ENCODE assay signal across 29 cellular contexts in the genomic region with DNA sequence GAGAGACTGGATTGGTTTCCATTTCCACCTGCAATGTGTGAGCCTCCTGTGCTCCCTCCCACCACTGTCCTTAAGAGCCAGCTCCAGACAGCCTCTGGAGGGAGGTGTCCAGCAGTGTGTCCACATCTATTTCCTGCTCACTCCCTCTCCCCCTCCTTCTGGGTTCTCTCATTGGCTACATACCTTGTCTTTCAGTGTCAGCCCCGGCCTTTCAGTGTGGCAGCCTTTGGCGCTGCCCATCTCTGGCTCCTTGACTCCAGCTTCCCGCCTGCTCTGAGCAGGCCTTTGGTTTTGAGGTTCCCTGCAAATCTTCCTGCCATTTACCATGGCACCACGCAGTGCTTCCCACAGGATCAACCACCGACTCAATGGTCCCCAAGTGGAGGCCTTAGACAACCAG. TPM values are rescaled to one million over a fixed set of nuclear protein-coding genes. Genes with fewer than 3 reads are reported as not detected.
DNase-seq lines count a peak whose midpoint lies in the region; ATAC-seq and TF ChIP-seq lines count a peak whose summit lies in the region.
"Had no signal": no experiment of that assay in that cellular context is flagged by ENCODE, and none has a peak within 500 bp of the region (broad histone marks: within the 10 kb centered on the region; RNA-seq: fewer than 3 reads in every experiment).

No MANE protein-coding gene starts in this region.

- H4K8ac ChIP-seq in mesenchymal stem cell (ENCODE audit: low read length) = no peak overlapping the region

- TF ChIP-seq CTCF in left ventricle myocardium inferior (IDR thresholded peaks at IDR 0.05; ENCODE audit: borderline replicate concordance) = no peak
- TF ChIP-seq CTCF in esophagus muscularis mucosa (IDR thresholded peaks at IDR 0.05) = no peak

- H3K4me3 Mint-ChIP-seq in IgD-negative memory B cell = no peak overlapping the region
- H3K4me3 Mint-ChIP-seq: activated B cell treated with CpG ODN at 0.5 μM for 24 hours; activated naive CD4-positive, alpha-beta T cell treated with anti-CD3 and anti-CD28 coated beads, Interleukin-2, amount 10 ng/mL, durations not matched to agents 7 days and 5 days; activated T-cell treated with anti-CD3 and anti-CD28 coated beads, Interleukin-2, amount 50 U/mL, for 72 hours; CD14-positive monocyte; memory B cell; naive thymus-derived CD8-positive, alpha-beta T cell had no signal

- no peak for TF ChIP-seq POLR2A in esophagus muscularis mucosa (IDR thresholded peaks at IDR 0.05; ENCODE audit: low read depth)

- no peak for TF ChIP-seq EP300 in esophagus muscularis mucosa (IDR thresholded peaks at IDR 0.05)

- DNase-seq in Daoy (ENCODE audit: low read depth) (peak; percentile 45), mesenchymal stem cell (no peak), left ventricle myocardium inferior (no peak), esophagus muscularis mucosa (ENCODE audit: extremely low spot score) (no peak), dermis blood vessel endothelial cell (no peak), NCI-H1105 treated with DMSO at 0.1 percent for 48 hours (lab: John Stamatoyannopoulos, UW) (no peak)
- DNase-seq: activated B cell treated with CpG ODN at 0.5 μM for 24 hours; activated naive CD4-positive, alpha-beta T cell treated with anti-CD3 and anti-CD28 coated beads, Interleukin-2, amount 10 ng/mL, durations not matched to agents 7 days and 5 days; activated T-cell treated with anti-CD3 and anti-CD28 coated beads, Interleukin-2, amount 50 U/mL, for 72 hours; anterior cingulate cortex; caudate nucleus; DMS 273 treated with DMSO at 0.1 percent for 48 hours; dorsolateral prefrontal cortex; hypothalamus; naive thymus-derived CD8-positive, alpha-beta T cell; NCI-H1048; NCI-H2107; NCI-H748 treated with DMSO at 0.1 percent for 48 hours; OCI-M1; stimulated activated CD4-positive, alpha-beta T cell treated with anti-CD3 and anti-CD28 coated beads, Interleukin-15, amount 100 ng/mL, for 24 hours; T-helper 9 cell had no signal

- H3K4me3 ChIP-seq in mesenchymal stem cell (ENCODE audit: insufficient read depth in 1 of 2, low read depth in 1 of 2, low read length in 2 of 2) (no peak overlapping the region), left ventricle myocardium inferior (no peak overlapping the region), esophagus muscularis mucosa (no peak overlapping the region)
- H3K4me3 ChIP-seq: dorsolateral prefrontal cortex, right lobe of liver, SJSA1, vagina had no signal

- no peaks in the 10 kb centered on the region for H3K27me3 Mint-ChIP-seq in IgD-negative memory B cell
- H3K27me3 Mint-ChIP-seq: activated B cell treated with CpG ODN at 0.5 μM for 24 hours; activated naive CD4-positive, alpha-beta T cell treated with anti-CD3 and anti-CD28 coated beads, Interleukin-2, amount 10 ng/mL, durations not matched to agents 7 days and 5 days; memory B cell; naive thymus-derived CD8-positive, alpha-beta T cell had no signal

- intact Hi-C loops in left ventricle myocardium inferior (cut with micrococcal nuclease) = no loop called here
- intact Hi-C loops in esophagus muscularis mucosa (cut with DNase I) = no loop called here

- H3K9ac ChIP-seq in mesenchymal stem cell (ENCODE audit: low read length) = no peak overlapping the region
- H3K9ac ChIP-seq: parathyroid adenoma had no signal

- no peak overlapping the region for H3K27ac ChIP-seq in mesenchymal stem cell (ENCODE audit: low read length, poor library complexity, severe bottlenecking)
- H3K27ac ChIP-seq in left ventricle myocardium inferior (replicated peaks) = no peak overlapping the region
- no peak overlapping the region for H3K27ac ChIP-seq in esophagus muscularis mucosa (replicated peaks in 1 of 4)
- H3K27ac ChIP-seq: dorsolateral prefrontal cortex, parathyroid adenoma, right lobe of liver, SJSA1, vagina had no signal

- peaks cover 4% of the 10 kb centered on the region for H3K4me1 ChIP-seq in mesenchymal stem cell (ENCODE audit: control insufficient read depth, insufficient read depth, low read depth, low read length)
- H3K4me1 ChIP-seq in left ventricle myocardium inferior = no peaks in the 10 kb centered on the region
- H3K4me1 ChIP-seq in esophagus muscularis mucosa = no peaks in the 10 kb centered on the region
- H3K4me1 ChIP-seq: parathyroid adenoma, right lobe of liver, SJSA1, vagina had no signal

- H3K27ac Mint-ChIP-seq in IgD-negative memory B cell = peak overlapping the region in 2 of 3 donors; percentile 73
- H3K27ac Mint-ChIP-seq: activated B cell treated with CpG ODN at 0.5 μM for 24 hours; activated naive CD4-positive, alpha-beta T cell treated with anti-CD3 and anti-CD28 coated beads, Interleukin-2, amount 10 ng/mL, durations not matched to agents 7 days and 5 days; activated T-cell treated with anti-CD3 and anti-CD28 coated beads, Interleukin-2, amount 50 U/mL, for 72 hours; CD14-positive monocyte; memory B cell; naive thymus-derived CD8-positive, alpha-beta T cell had no signal

- WGBS in mesenchymal stem cell = 94% methylated on average over 5 of the region's 5 CpGs
- WGBS in esophagus muscularis mucosa = 96% methylated on average over 5 of the region's 5 CpGs

- H2AK5ac ChIP-seq in mesenchymal stem cell (ENCODE audit: low read length, severe bottlenecking) = no peak overlapping the region

- peak overlapping the region; percentile 39 for H4K91ac ChIP-seq in mesenchymal stem cell (ENCODE audit: low read length)

- no peak overlapping the region for H3K4me2 ChIP-seq in mesenchymal stem cell (ENCODE audit: low read length, poor library complexity, severe bottlenecking)

- H3K36me3 ChIP-seq in mesenchymal stem cell (ENCODE audit: control insufficient read depth in 1 of 2, insufficient read depth in 2 of 2, low read depth in 1 of 2, low read length in 2 of 2) = no peaks in the 10 kb centered on the region
- no peaks in the 10 kb centered on the region for H3K36me3 ChIP-seq in left ventricle myocardium inferior
- no peaks in the 10 kb centered on the region for H3K36me3 ChIP-seq in esophagus muscularis mucosa
- H3K36me3 ChIP-seq: right lobe of liver, SJSA1, vagina had no signal

- H3K9me3 ChIP-seq in mesenchymal stem cell (ENCODE audit: control insufficient read depth, low read length) (no peaks in the 10 kb centered on the region), left ventricle myocardium inferior (replicated peaks) (no peaks in the 10 kb centered on the region), esophagus muscularis mucosa (no peaks in the 10 kb centered on the region)
- H3K9me3 ChIP-seq: right lobe of liver, SJSA1, vagina had no signal

- no peaks in the 10 kb centered on the region for H3K79me1 ChIP-seq in mesenchymal stem cell (replicated peaks; ENCODE audit: low read length, poor library complexity, severe bottlenecking)

- H3K4me1 Mint-ChIP-seq in IgD-negative memory B cell = no peaks in the 10 kb centered on the region
- H3K4me1 Mint-ChIP-seq: CD14-positive monocyte, memory B cell had no signal

- no peaks in the 10 kb centered on the region for H3K9me3 Mint-ChIP-seq in IgD-negative memory B cell
- H3K9me3 Mint-ChIP-seq: activated B cell treated with CpG ODN at 0.5 μM for 24 hours; activated naive CD4-positive, alpha-beta T cell treated with anti-CD3 and anti-CD28 coated beads, Interleukin-2, amount 10 ng/mL, durations not matched to agents 7 days and 5 days; activated T-cell treated with anti-CD3 and anti-CD28 coated beads, Interleukin-2, amount 50 U/mL, for 72 hours; memory B cell; naive thymus-derived CD8-positive, alpha-beta T cell had no signal

- H3K36me3 Mint-ChIP-seq in IgD-negative memory B cell = no peaks in the 10 kb centered on the region
- H3K36me3 Mint-ChIP-seq: activated naive CD4-positive, alpha-beta T cell treated with anti-CD3 and anti-CD28 coated beads, Interleukin-2, amount 10 ng/mL, durations not matched to agents 7 days and 5 days; CD14-positive monocyte; memory B cell; naive thymus-derived CD8-positive, alpha-beta T cell had no signal

- no peak overlapping the region for H3K4ac ChIP-seq in mesenchymal stem cell (ENCODE audit: low read depth in 1 of 2, low read length in 2 of 2)

- no peak overlapping the region for H2BK15ac ChIP-seq in mesenchymal stem cell (ENCODE audit: low read depth, poor library complexity, severe bottlenecking)

- H2BK5ac ChIP-seq in mesenchymal stem cell (ENCODE audit: low read depth, low read length, poor library complexity, severe bottlenecking) = no peak overlapping the region

- H3K27me3 ChIP-seq in mesenchymal stem cell (ENCODE audit: control insufficient read depth in 1 of 2, insufficient read depth in 1 of 2, low read length in 2 of 2) = no peaks in the 10 kb centered on the region
- no peaks in the 10 kb centered on the region for H3K27me3 ChIP-seq in left ventricle myocardium inferior (ENCODE audit: low read depth)
- no peaks in the 10 kb centered on the region for H3K27me3 ChIP-seq in esophagus muscularis mucosa
- H3K27me3 ChIP-seq: dorsolateral prefrontal cortex, right lobe of liver, SJSA1, vagina had no signal

- H3K18ac ChIP-seq in mesenchymal stem cell (ENCODE audit: low read depth in 1 of 2, low read length in 2 of 2) = no peak overlapping the region

- H2BK120ac ChIP-seq in mesenchymal stem cell (ENCODE audit: low read depth, low read length) = no peak overlapping the region

- no peak overlapping the region for H2AFZ ChIP-seq in mesenchymal stem cell (ENCODE audit: low read depth, low read length)
- H2AFZ ChIP-seq: parathyroid adenoma had no signal

- ATAC-seq in SK-N-SH treated with all-trans-retinoic acid at 6 μM for 48 hours = peak; percentile 88
- ATAC-seq: activated T-cell treated with anti-CD3 and anti-CD28 coated beads, Interleukin-2, amount 50 U/mL, for 72 hours; naive thymus-derived CD8-positive, alpha-beta T cell; right lobe of liver had no signal

- no peak overlapping the region for H3K14ac ChIP-seq in mesenchymal stem cell (ENCODE audit: low read length in 2 of 2)

- H3K23ac ChIP-seq in mesenchymal stem cell (ENCODE audit: low read length in 2 of 2) = no peak overlapping the region

- H2BK12ac ChIP-seq in mesenchymal stem cell (ENCODE audit: low read length in 2 of 2) = no peak overlapping the region

RNA-seq across cellular contexts. Expression of a gene that starts 19.0 kb away (rescaled TPM):
- total RNA-seq in Daoy (2014; rRNA removed; shearing (Covaris generic)) = 17.0 and 17.6 TPM in 2 replicates
- 8.1 TPM for polyA plus RNA-seq in IgD-negative memory B cell
- 17.1 TPM for polyA plus RNA-seq in mesenchymal stem cell (2013, experiment 1 of 2)
- 16.8 TPM for polyA plus RNA-seq in mesenchymal stem cell (2013, experiment 2 of 2)
- total RNA-seq in left ventricle myocardium inferior = 6.8 TPM
- 10 to 100 TPM in 2 of 4 donors, 1 to 10 TPM in 2; 8.3 to 14.1 (median 10.5) TPM for total RNA-seq in esophagus muscularis mucosa
- 0.60 and 1.4 TPM in 2 replicates for total RNA-seq in dermis blood vessel endothelial cell
